In the genomic region with DNA sequence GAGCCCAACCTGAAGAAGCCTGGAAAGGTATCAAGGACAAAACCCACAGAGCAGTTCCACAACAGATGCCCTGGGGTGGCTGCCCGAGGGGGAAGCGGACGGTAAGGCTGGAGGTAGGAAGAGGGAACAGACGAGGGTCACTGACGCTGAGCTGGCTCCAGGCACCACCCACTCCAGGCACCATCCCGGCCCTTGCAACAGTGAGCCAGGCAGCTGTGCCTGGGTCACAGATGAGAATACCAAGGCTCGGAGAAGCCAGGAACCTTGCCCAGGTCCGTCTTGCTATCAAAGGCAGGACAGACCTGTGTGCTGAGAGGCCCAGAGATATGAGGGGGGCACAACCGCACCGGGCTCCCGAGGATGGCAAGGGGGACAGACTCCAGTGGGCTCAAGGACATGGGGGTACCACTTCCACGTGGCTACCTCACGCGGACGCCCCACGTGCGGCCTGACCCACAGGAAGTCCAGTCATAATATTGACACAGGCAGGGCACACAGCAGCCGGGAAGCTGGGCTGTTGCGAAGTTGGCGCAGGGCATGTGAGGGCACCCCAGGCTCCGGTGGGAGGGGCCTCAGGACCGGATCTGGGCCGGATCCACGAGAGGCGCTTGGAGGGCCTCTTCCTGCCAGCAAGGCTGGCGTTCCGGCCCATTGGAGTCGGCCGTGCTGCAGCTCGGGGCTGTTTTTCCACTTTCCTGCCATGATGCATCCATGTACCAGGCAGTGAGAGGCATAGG, we compare ENCODE assay signal across 12 cellular contexts. TPM values are rescaled to one million over a fixed set of nuclear protein-coding genes. Genes with fewer than 3 reads are reported as not detected.
DNase-seq lines count a peak whose midpoint lies in the region; ATAC-seq, FAIRE-seq and TF ChIP-seq lines count a peak whose summit lies in the region.
"Had no signal": no experiment of that assay in that cellular context is flagged by ENCODE, and none has a peak within 500 bp of the region (broad histone marks: within the 10 kb centered on the region; RNA-seq: fewer than 3 reads in every experiment).

No MANE protein-coding gene starts in this region.

- H3K9me3 Mint-ChIP-seq in CD8-positive, alpha-beta memory T cell, result no peaks in the 10 kb centered on the region

- intact Hi-C loops in adrenal gland (cut with DNase I), result loop anchor here (5.0 to 10.0 kb wide), 2 partner anchors 54 to 207 kb away; no protein-coding TSS in a partner anchor
- intact Hi-C loops in kidney (cut with DNase I), result no loop called here

- peak overlapping the region in 1 of 5 donors; percentile 58 for H3K27ac ChIP-seq in adrenal gland
- H3K27ac ChIP-seq in kidney (ENCODE audit: low read depth in 2 of 2, low read length in 2 of 2), result peak overlapping the region; percentile 96 to 98
- H3K27ac ChIP-seq in CD8-positive, alpha-beta memory T cell (ENCODE audit: low read depth, low read length), result no peak overlapping the region

- DNase-seq in DMS153 treated with DMSO at 0.1 percent for 48 hours (lab: John Stamatoyannopoulos, UW; ENCODE audit: unreplicated experiment), result peak; percentile 4
- DNase-seq in adrenal gland, result peak in 4 of 7 donors; percentile 33 to 57 (median 46)
- peak; percentile 96 for DNase-seq in kidney
- peak; percentile 27 for DNase-seq in pulmonary artery endothelial cell (ENCODE audit: low read depth, low spot score)
- DNase-seq in CD8-positive, alpha-beta memory T cell, result no peak
- DNase-seq in stimulated activated naive CD4-positive, alpha-beta T cell treated with Interleukin-2 at 50 U/mL for 16 hours (lab: John Stamatoyannopoulos, UW), result no peak
- DNase-seq in NCI-H1436 (lab: John Stamatoyannopoulos, UW), result no peak
- DNase-seq: activated CD8-positive, alpha-beta T cell treated with anti-CD3 and anti-CD28 coated beads, Interleukin-2, amount 10 ng/mL, durations not matched to agents 7 days and 5 days; amniotic stem cell; mammary epithelial cell; NCI-H1694 had no signal

- no peak overlapping the region for H3K4me3 Mint-ChIP-seq in CD8-positive, alpha-beta memory T cell
- H3K4me3 Mint-ChIP-seq: activated CD8-positive, alpha-beta T cell treated with anti-CD3 and anti-CD28 coated beads, Interleukin-2, amount 10 ng/mL, durations not matched to agents 7 days and 5 days had no signal

- no peaks in the 10 kb centered on the region for H3K9me3 ChIP-seq in adrenal gland (replicated peaks in 1 of 3)
- no peaks in the 10 kb centered on the region for H3K9me3 ChIP-seq in kidney (ENCODE audit: control insufficient read depth in 1 of 2, low read length in 2 of 2)
- H3K9me3 ChIP-seq in CD8-positive, alpha-beta memory T cell (ENCODE audit: low read length), result no peaks in the 10 kb centered on the region

- FAIRE-seq in kidney (lab: Jason Lieb, UNC), result no peak

- H3K27me3 ChIP-seq in adrenal gland, result no peaks in the 10 kb centered on the region
- H3K27me3 ChIP-seq in CD8-positive, alpha-beta memory T cell (ENCODE audit: insufficient read depth, low read length, poor library complexity, severe bottlenecking), result no peaks in the 10 kb centered on the region

- WGBS in adrenal gland, 4 donors, result 79 to 86% (median 82%) methylated on average over 12 to 30 of the region's 30 CpGs

- POLR2A ChIA-PET in CD8-positive, alpha-beta memory T cell (lab: Charles Lee), result no interaction called here

- no peaks in the 10 kb centered on the region for H3K4me1 Mint-ChIP-seq in CD8-positive, alpha-beta memory T cell

- no peak for TF ChIP-seq POLR2A in adrenal gland (IDR thresholded peaks at IDR 0.05)

- H3K4me1 ChIP-seq in adrenal gland (replicated peaks in 1 of 2), result peaks cover 0 to 5% of the 10 kb centered on the region in 2 donors
- peaks cover 5 to 26% of the 10 kb centered on the region in 2 donors for H3K4me1 ChIP-seq in kidney (ENCODE audit: control insufficient read depth in 1 of 2, insufficient read depth in 1 of 2, low read depth in 1 of 2, low read length in 2 of 2)
- no peaks in the 10 kb centered on the region for H3K4me1 ChIP-seq in CD8-positive, alpha-beta memory T cell (ENCODE audit: insufficient read depth, low read length)

- no peak overlapping the region for H3K4me3 ChIP-seq in adrenal gland
- no peak overlapping the region for H3K4me3 ChIP-seq in kidney (ENCODE audit: low read length in 2 of 2)
- no peak overlapping the region for H3K4me3 ChIP-seq in CD8-positive, alpha-beta memory T cell (ENCODE audit: low read length)

- CTCF ChIA-PET in CD8-positive, alpha-beta memory T cell (lab: Charles Lee), result no interaction called here

- no peaks in the 10 kb centered on the region for H3K36me3 Mint-ChIP-seq in CD8-positive, alpha-beta memory T cell

- no peak overlapping the region for H3K27ac Mint-ChIP-seq in CD8-positive, alpha-beta memory T cell
- H3K27ac Mint-ChIP-seq: activated CD8-positive, alpha-beta T cell treated with anti-CD3 and anti-CD28 coated beads, Interleukin-2, amount 10 ng/mL, durations not matched to agents 7 days and 5 days had no signal

- TF ChIP-seq CTCF in adrenal gland (IDR thresholded peaks at IDR 0.05), result no peak
- TF ChIP-seq CTCF in kidney (IDR thresholded peaks at IDR 0.05; ENCODE audit: borderline replicate concordance, extremely low read depth, insufficient read depth), result no peak

- H3K27me3 Mint-ChIP-seq in CD8-positive, alpha-beta memory T cell, result no peaks in the 10 kb centered on the region

- H3K36me3 ChIP-seq in adrenal gland (replicated peaks in 1 of 2), result no peaks in the 10 kb centered on the region
- H3K36me3 ChIP-seq in kidney (ENCODE audit: control insufficient read depth in 1 of 2, insufficient read depth in 2 of 2, low read length in 2 of 2), result no peaks in the 10 kb centered on the region
- no peaks in the 10 kb centered on the region for H3K36me3 ChIP-seq in CD8-positive, alpha-beta memory T cell (ENCODE audit: insufficient read depth, low read length)

- H3K9ac ChIP-seq in kidney (ENCODE audit: low read length in 2 of 2), result peak overlapping the region; percentile 39 to 73

- ATAC-seq in HG03159 (IDR thresholded peaks at IDR 0.05; ENCODE audit: unreplicated experiment), result no peak
- ATAC-seq: activated CD8-positive, alpha-beta T cell treated with anti-CD3 and anti-CD28 coated beads, Interleukin-2, amount 10 ng/mL, durations not matched to agents 7 days and 5 days had no signal

RNA-seq across cellular contexts. Expression of gene PEMT, which starts 29.9 kb away (rescaled TPM):
- total RNA-seq in adrenal gland (100 to 1,000 TPM in 1 of 8 donors, 10 to 100 TPM in 7; 41.6 to 111 (median 65.3) TPM), kidney (36.8 TPM), pulmonary artery endothelial cell (21.0 and 29.9 TPM in 2 replicates)
- polyA plus RNA-seq in adrenal gland (100 to 1,000 TPM in 1 of 3 donors, 10 to 100 TPM in 2; 19.7 to 141 (median 89.3) TPM), kidney (ENCODE audit: insufficient read depth, low read depth, low replicate concordance) (52.1 TPM)
- 10 to 100 TPM; 31.9 to 42.1 TPM for total RNA-seq in CD8-positive, alpha-beta memory T cell
- polyA plus RNA-seq in CD8-positive, alpha-beta memory T cell, result 34.6 TPM

Comparison
In these comparisons a context has a peak if more than half of its experiments do, and no peak if none do; other contexts are left out.
1. DNase-seq: peak in DMS153 treated with DMSO at 0.1 percent for 48 hours (single experiment), adrenal gland (4 of 7), kidney (single experiment) and pulmonary artery endothelial cell (single experiment); none in CD8-positive, alpha-beta memory T cell (0 of 5), stimulated activated naive CD4-positive, alpha-beta T cell treated with Interleukin-2 at 50 U/mL for 16 hours (single experiment) and NCI-H1436 (single experiment).